ENCODE assay signal across 37 cellular contexts in the genomic region with DNA sequence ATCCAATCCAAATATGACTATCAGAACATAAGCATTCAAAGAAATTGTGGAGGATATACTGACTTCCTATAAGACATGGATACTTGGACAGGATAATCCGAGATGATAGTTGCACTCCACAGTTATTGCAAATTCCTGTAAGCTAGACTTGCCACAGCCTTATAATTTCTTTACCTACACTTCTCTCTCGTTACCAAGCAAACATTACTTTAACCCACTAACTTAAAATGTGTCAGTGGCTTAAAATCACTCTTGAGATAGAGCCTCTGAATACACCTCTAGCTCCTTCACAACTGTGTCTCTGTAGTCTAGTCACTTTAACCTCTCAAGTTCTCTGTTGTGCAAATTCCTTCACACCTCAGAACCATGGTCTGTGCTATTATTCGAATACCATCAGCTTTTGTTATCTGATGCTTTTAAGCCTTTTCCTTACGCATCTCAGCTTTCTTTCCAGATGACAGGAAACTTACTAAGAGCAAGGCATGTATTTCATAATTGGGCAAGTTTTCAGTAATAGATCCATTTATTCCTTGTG.
"Had no signal": no experiment of that assay in that cellular context is flagged by ENCODE, and none has a peak within 500 bp of the region (broad histone marks: within the 10 kb centered on the region; RNA-seq: fewer than 3 reads in every experiment).

No MANE protein-coding gene starts in this region.

- H3K4me1 ChIP-seq: ascending aorta, breast epithelium, colonic mucosa, esophagus squamous epithelium had no signal

- H3K36me3 ChIP-seq: adrenal gland, ascending aorta, breast epithelium, cardiac muscle cell, colonic mucosa, esophagus squamous epithelium, WERI-Rb-1 had no signal

- H3K9me3 ChIP-seq: adrenal gland, ascending aorta, breast epithelium, colonic mucosa, esophagus squamous epithelium had no signal

- H3K27ac ChIP-seq: adrenal gland, ascending aorta, breast epithelium, cardiac muscle cell, colonic mucosa, epithelial cell of prostate, esophagus squamous epithelium, WERI-Rb-1 had no signal

- DNase-seq: activated CD4-positive, alpha-beta T cell treated with anti-CD3 and anti-CD28 coated beads for 36 hours; activated CD4-positive, alpha-beta T cell treated with anti-CD3 and anti-CD28 coated beads, Interleukin-2, amount 50 U/mL, for 1 hour; activated CD4-positive, alpha-beta T cell treated with anti-CD3 and anti-CD28 coated beads, Interleukin-2, amount 50 U/mL, for 48 hours; activated CD4-positive, CD25-positive, alpha-beta regulatory T cell; activated CD4-positive, CD25-positive, alpha-beta regulatory T cell treated with anti-CD3 and anti-CD28 coated beads, Interleukin-2, amount 50 U/mL, for 72 hours; activated CD8-positive, alpha-beta memory T cell treated with anti-CD3 and anti-CD28 coated beads for 24 hours; activated CD8-positive, alpha-beta memory T cell treated with anti-CD3 and anti-CD28 coated beads, Interleukin-2, amount 50 U/mL, for 4 hours; activated CD8-positive, alpha-beta T cell treated with anti-CD3 and anti-CD28 coated beads for 36 hours; activated effector memory CD4-positive, alpha-beta T cell treated with anti-CD3 and anti-CD28 coated beads, Interleukin-2, amount 50 U/mL, for 16 hours; activated naive CD4-positive, alpha-beta T cell treated with anti-CD3 and anti-CD28 coated beads for 36 hours; activated naive CD8-positive, alpha-beta T cell treated with anti-CD3 and anti-CD28 coated beads for 36 hours; activated naive CD8-positive, alpha-beta T cell treated with anti-CD3 and anti-CD28 coated beads, Interleukin-2, amount 50 U/mL, for 24 hours; activated T-cell treated with anti-CD3 and anti-CD28 coated beads, Interleukin-2, amount 50 U/mL, for 1 hour; activated T-cell treated with anti-CD3 and anti-CD28 coated beads, Interleukin-2, amount 50 U/mL, for 48 hours; adrenal gland; central memory CD4-positive, alpha-beta T cell; cerebellar nuclear complex; colonic mucosa; effector CD8-positive, alpha-beta T cell; esophagus squamous epithelium; foreskin melanocyte; head of caudate nucleus; T-helper 1 cell; T-helper 17 cell; T1000; WERI-Rb-1 had no signal

- ATAC-seq: activated CD4-positive, alpha-beta T cell treated with anti-CD3 and anti-CD28 coated beads for 36 hours; activated CD8-positive, alpha-beta T cell treated with anti-CD3 and anti-CD28 coated beads for 36 hours; activated naive CD8-positive, alpha-beta T cell treated with anti-CD3 and anti-CD28 coated beads, Interleukin-2, amount 50 U/mL, for 24 hours; T-helper 17 cell had no signal

- FAIRE-seq: endometrium, endothelial cell of umbilical vein had no signal

- H3K27me3 Mint-ChIP-seq: activated CD4-positive, alpha-beta T cell treated with anti-CD3 and anti-CD28 coated beads for 36 hours; activated CD8-positive, alpha-beta T cell treated with anti-CD3 and anti-CD28 coated beads for 36 hours; activated naive CD4-positive, alpha-beta T cell treated with anti-CD3 and anti-CD28 coated beads, Interleukin-2, amount 50 U/mL, for 24 hours; activated naive CD8-positive, alpha-beta T cell treated with anti-CD3 and anti-CD28 coated beads for 36 hours; activated naive CD8-positive, alpha-beta T cell treated with anti-CD3 and anti-CD28 coated beads, Interleukin-2, amount 50 U/mL, for 24 hours; T-helper 17 cell had no signal

- H3K27me3 ChIP-seq: adrenal gland, ascending aorta, breast epithelium, cardiac muscle cell, colonic mucosa, esophagus squamous epithelium had no signal

- H3K4me1 Mint-ChIP-seq: activated CD4-positive, alpha-beta T cell treated with anti-CD3 and anti-CD28 coated beads for 36 hours; activated naive CD4-positive, alpha-beta T cell treated with anti-CD3 and anti-CD28 coated beads, Interleukin-2, amount 50 U/mL, for 24 hours; activated naive CD8-positive, alpha-beta T cell treated with anti-CD3 and anti-CD28 coated beads for 36 hours; activated naive CD8-positive, alpha-beta T cell treated with anti-CD3 and anti-CD28 coated beads, Interleukin-2, amount 50 U/mL, for 24 hours; T-helper 17 cell had no signal

- H3K9me3 Mint-ChIP-seq: activated CD8-positive, alpha-beta T cell treated with anti-CD3 and anti-CD28 coated beads for 36 hours; activated naive CD4-positive, alpha-beta T cell treated with anti-CD3 and anti-CD28 coated beads for 36 hours; activated naive CD4-positive, alpha-beta T cell treated with anti-CD3 and anti-CD28 coated beads, Interleukin-2, amount 50 U/mL, for 24 hours; activated naive CD8-positive, alpha-beta T cell treated with anti-CD3 and anti-CD28 coated beads for 36 hours; activated naive CD8-positive, alpha-beta T cell treated with anti-CD3 and anti-CD28 coated beads, Interleukin-2, amount 50 U/mL, for 24 hours; activated T-helper 1 cell treated with anti-CD3 and anti-CD28 coated beads, Interleukin-12 subunit alpha, Interleukin-12 subunit beta, Interleukin-2, Interleukin-4 antibody, amounts not matched to agents 30 ng/mL and 10 ng/mL and 1 ng/mL, durations not matched to agents 14 hours and 24 hours and 36 hours; activated T-helper 2 cell treated with anti-CD3 and anti-CD28 coated beads, Interferon-gamma antibody, Interleukin-2, Interleukin-4, amounts not matched to agents 10 μg/mL and 5 μg/mL and 100 μg/mL, durations not matched to agents 14 hours and 24 hours and 36 hours; T-helper 2 cell treated with Interferon-gamma antibody and Interleukin-4, amounts not matched to agents 5 μg/mL and 100 μg/mL, for 36 hours had no signal

- H3K36me3 Mint-ChIP-seq: activated naive CD4-positive, alpha-beta T cell treated with anti-CD3 and anti-CD28 coated beads, Interleukin-2, amount 50 U/mL, for 24 hours; activated naive CD8-positive, alpha-beta T cell treated with anti-CD3 and anti-CD28 coated beads for 36 hours; brain had no signal

- H3K4me3 ChIP-seq: adrenal gland, ascending aorta, breast epithelium, cardiac muscle cell, colonic mucosa, esophagus squamous epithelium had no signal

- H3K27ac Mint-ChIP-seq: activated CD4-positive, alpha-beta T cell treated with anti-CD3 and anti-CD28 coated beads for 36 hours; activated CD8-positive, alpha-beta T cell treated with anti-CD3 and anti-CD28 coated beads for 36 hours; activated naive CD4-positive, alpha-beta T cell treated with anti-CD3 and anti-CD28 coated beads for 36 hours; activated naive CD4-positive, alpha-beta T cell treated with anti-CD3 and anti-CD28 coated beads, Interleukin-2, amount 50 U/mL, for 24 hours; activated naive CD8-positive, alpha-beta T cell treated with anti-CD3 and anti-CD28 coated beads for 36 hours; activated naive CD8-positive, alpha-beta T cell treated with anti-CD3 and anti-CD28 coated beads, Interleukin-2, amount 50 U/mL, for 24 hours; activated T-helper 1 cell treated with anti-CD3 and anti-CD28 coated beads, Interleukin-12 subunit alpha, Interleukin-12 subunit beta, Interleukin-2, Interleukin-4 antibody, amounts not matched to agents 30 ng/mL and 10 ng/mL and 1 ng/mL, durations not matched to agents 14 hours and 24 hours and 36 hours; activated T-helper 2 cell treated with anti-CD3 and anti-CD28 coated beads, Interferon-gamma antibody, Interleukin-2, Interleukin-4, amounts not matched to agents 10 μg/mL and 5 μg/mL and 100 μg/mL, durations not matched to agents 14 hours and 24 hours and 36 hours; brain; T-helper 17 cell; T-helper 2 cell treated with Interferon-gamma antibody and Interleukin-4, amounts not matched to agents 5 μg/mL and 100 μg/mL, for 36 hours had no signal

- H3K4me3 Mint-ChIP-seq: activated CD4-positive, alpha-beta T cell treated with anti-CD3 and anti-CD28 coated beads for 36 hours; activated CD8-positive, alpha-beta T cell treated with anti-CD3 and anti-CD28 coated beads for 36 hours; activated naive CD4-positive, alpha-beta T cell treated with anti-CD3 and anti-CD28 coated beads for 36 hours; activated naive CD4-positive, alpha-beta T cell treated with anti-CD3 and anti-CD28 coated beads, Interleukin-2, amount 50 U/mL, for 24 hours; activated naive CD8-positive, alpha-beta T cell treated with anti-CD3 and anti-CD28 coated beads for 36 hours; activated naive CD8-positive, alpha-beta T cell treated with anti-CD3 and anti-CD28 coated beads, Interleukin-2, amount 50 U/mL, for 24 hours; activated T-helper 1 cell treated with anti-CD3 and anti-CD28 coated beads, Interleukin-12 subunit alpha, Interleukin-12 subunit beta, Interleukin-2, Interleukin-4 antibody, amounts not matched to agents 30 ng/mL and 10 ng/mL and 1 ng/mL, durations not matched to agents 14 hours and 24 hours and 36 hours; brain; T-helper 17 cell; T-helper 2 cell treated with Interferon-gamma antibody and Interleukin-4, amounts not matched to agents 5 μg/mL and 100 μg/mL, for 36 hours had no signal
